In the genomic region with DNA sequence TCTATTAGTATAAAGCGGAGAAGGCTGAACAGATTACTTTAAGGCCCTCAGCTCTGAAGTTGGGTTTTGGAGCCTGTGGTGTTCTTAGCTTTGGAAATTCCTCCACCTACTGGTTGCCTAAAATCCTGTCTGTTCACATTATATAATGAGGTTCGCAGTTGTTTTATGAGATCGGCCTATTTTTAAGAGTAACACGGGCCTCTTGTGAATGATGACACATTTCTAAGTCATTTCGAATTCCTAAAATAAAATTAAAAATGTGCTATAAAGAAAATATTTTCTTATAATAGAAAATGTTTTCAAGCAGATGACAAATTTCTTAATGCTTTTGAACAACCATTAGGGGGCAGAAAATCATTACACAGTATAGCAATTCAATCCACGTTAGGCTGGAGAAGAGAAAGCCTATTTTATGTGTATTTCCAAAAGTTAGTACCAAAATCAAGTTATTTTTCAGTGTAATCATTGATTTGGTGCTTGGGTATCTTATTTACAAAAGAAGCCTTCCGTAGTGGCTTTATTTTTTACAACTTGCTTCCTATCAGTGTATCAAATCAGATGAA, we compare ENCODE assay signal across 8 cellular contexts. TPM values are rescaled to one million over a fixed set of nuclear protein-coding genes. Genes with fewer than 3 reads are reported as not detected.
A peak's percentile ranks its signal among the peaks of the same experiment; 100 is the strongest.
DNase-seq lines count a peak whose midpoint lies in the region; ATAC-seq, FAIRE-seq and TF ChIP-seq lines count a peak whose summit lies in the region.

No MANE protein-coding gene starts in this region.

- H3K27ac ChIP-seq in brain microvascular endothelial cell (peak overlapping the region; percentile 73), small intestine (ENCODE audit: low read depth in 1 of 2, low read length in 1 of 2) (no peak overlapping the region)

- H3K27me3 ChIP-seq in brain microvascular endothelial cell (replicated peaks): no peaks in the 10 kb centered on the region
- H3K27me3 ChIP-seq in small intestine (ENCODE audit: control insufficient read depth in 2 of 2, insufficient read depth in 2 of 2, low read length in 2 of 2): no peaks in the 10 kb centered on the region

- no peaks in the 10 kb centered on the region for H3K4me1 ChIP-seq in small intestine (ENCODE audit: control insufficient read depth in 2 of 2, insufficient read depth in 1 of 2, low read depth in 1 of 2, low read length in 1 of 2)

- WGBS in small intestine, 3 donors: 5 to 9% (median 8%) methylated on average over 7 of the region's 7 CpGs

- peak; percentile 54 for ATAC-seq in GM18867 (IDR thresholded peaks at IDR 0.05; ENCODE audit: unreplicated experiment)

- in situ Hi-C loops in brain microvascular endothelial cell (cut with HindIII; ENCODE audit: low pct_ligation_motif_present, low sequenced_read_pairs): no loop called here

- H3K4me3 ChIP-seq in brain microvascular endothelial cell (ENCODE audit: low read depth, low read length): no peak overlapping the region
- H3K4me3 ChIP-seq in small intestine (ENCODE audit: low read depth in 1 of 2, low read length in 2 of 2): no peak overlapping the region

- H3K36me3 ChIP-seq in brain microvascular endothelial cell (replicated peaks) (no peaks in the 10 kb centered on the region), small intestine (ENCODE audit: control insufficient read depth in 2 of 2, insufficient read depth in 2 of 2, low read length in 2 of 2) (no peaks in the 10 kb centered on the region)

- no peaks in the 10 kb centered on the region for H3K9me3 ChIP-seq in small intestine (ENCODE audit: control insufficient read depth, low read depth)

- peak; percentile 66 for TF ChIP-seq CTCF in brain microvascular endothelial cell (IDR thresholded peaks at IDR 0.05; ENCODE audit: low read depth, low read length, missing control alignments)

- DNase-seq in Ammon's horn (ENCODE audit: low spot score) (peak; percentile 83), HS-27A (ENCODE audit: low read depth) (peak; percentile 72), NCI-H774 (lab: John Stamatoyannopoulos, UW) (peak; percentile 55), brain microvascular endothelial cell (peak; percentile 76), iris pigment epithelial cell (ENCODE audit: low read depth) (peak; percentile 82), small intestine (peak; percentile 69)
- DNase-seq in activated effector memory CD4-positive, alpha-beta T cell treated with Interleukin-2 at 50 U/mL for 16 hours: no peak

- peak; percentile 23 for FAIRE-seq in small intestine (lab: Jason Lieb, UNC)

RNA-seq across cellular contexts. Expression of a gene that starts 15.8 kb away (rescaled TPM):
- polyA plus RNA-seq in small intestine: 10 to 100 TPM in 1 of 3 donors, 1 to 10 TPM in 2; 5.1 to 10.6 (median 7.6) TPM
